Comparison of ENCODE assay signal across 1 cellular context in genomic region chr1:110524311-110525249, GRCh38.
A peak's percentile ranks its signal among the peaks of the same experiment; 100 is the strongest.
TF ChIP-seq lines count a peak whose summit lies in the region.

No MANE protein-coding gene starts in this region.

TF ChIP-seq in K562, 482 proteins besides CTCF, POLR2A, EP300 and RAD21 (continued from another document):
- TF ChIP-seq DEAF1 (CRISPR knock-in tag; IDR thresholded peaks at IDR 0.05) (peak; percentile 72), ARID2 (IDR thresholded peaks at IDR 0.05) (0 out of 2 replicates have a peak, but pooled peaks have one; percentile 67), ZNF311 (CRISPR knock-in tag; IDR thresholded peaks at IDR 0.05) (no peak), STAG1 (CRISPR knock-in tag; IDR thresholded peaks at IDR 0.05; ENCODE audit: borderline replicate concordance) (peak; percentile 81; the same call in 1 of the 2 replicates), MCM2 (IDR thresholded peaks at IDR 0.05; ENCODE audit: low read depth) (no peak), POLR3G (IDR thresholded peaks at IDR 0.05; ENCODE audit: extremely low read depth, insufficient read length, insufficient replicate concordance) (no peak), EP400 (IDR thresholded peaks at IDR 0.05) (no peak), KLF16 (IDR thresholded peaks at IDR 0.05) (0 out of 2 replicates have a peak, but pooled peaks have one; percentile 7), THRA (IDR thresholded peaks at IDR 0.05) (no peak), YY1 (IDR thresholded peaks at IDR 0.05; ENCODE audit: borderline replicate concordance in 1 of 3, control insufficient read depth in 1 of 3, extremely low read depth in 1 of 3, insufficient read depth in 3 of 3, insufficient read length in 1 of 3, insufficient replicate concordance in 2 of 3, low read depth in 1 of 3, low read length in 2 of 3) (peak in 1 of 3 experiments; percentile 16), CBFA2T3 (IDR thresholded peaks at IDR 0.05) (no peak), BHLHE40 (IDR thresholded peaks at IDR 0.05; ENCODE audit: low read length) (peak; percentile 8; the same call in 1 of the 2 replicates), ZNF24 (IDR thresholded peaks at IDR 0.05) (peak; percentile 94), E2F4 (CRISPR knock-in tag; IDR thresholded peaks at IDR 0.05; ENCODE audit: low read depth) (0 out of 2 replicates have a peak, but pooled peaks have one; percentile 13), POLR2AphosphoS5 (IDR thresholded peaks at IDR 0.05; ENCODE audit: control insufficient read depth, insufficient read depth, low read depth, low read length) (no peak), NR0B1 (IDR thresholded peaks at IDR 0.05; ENCODE audit: partially characterized antibody) (no peak), TEAD1 (CRISPR knock-in tag; IDR thresholded peaks at IDR 0.05) (no peak), CAMTA2 (CRISPR knock-in tag; conservative IDR thresholded peaks at IDR 0.05) (no peak), ATF7 (IDR thresholded peaks at IDR 0.05) (0 out of 2 replicates have a peak, but pooled peaks have one; percentile 16), ERF (CRISPR knock-in tag; IDR thresholded peaks at IDR 0.05) (no peak), RB1 (IDR thresholded peaks at IDR 0.05; ENCODE audit: low read depth) (peak; percentile 65), XRCC3 (IDR thresholded peaks at IDR 0.05) (no peak), SMC3 (conservative IDR thresholded peaks at IDR 0.05; ENCODE audit: insufficient read depth, low read depth, low read length) (peak; percentile 92), KDM2B (CRISPR knock-in tag; IDR thresholded peaks at IDR 0.05) (no peak), SLC30A9 (CRISPR knock-in tag; IDR thresholded peaks at IDR 0.05) (no peak), TOE1 (IDR thresholded peaks at IDR 0.05; ENCODE audit: borderline replicate concordance) (no peak), TOE1 (CRISPR knock-in tag; IDR thresholded peaks at IDR 0.05; ENCODE audit: borderline replicate concordance, low read depth) (no peak), NONO (IDR thresholded peaks at IDR 0.05; ENCODE audit: low read depth in 2 of 2, low read length in 1 of 2) (no peak), CTBP1 (IDR thresholded peaks at IDR 0.05; ENCODE audit: borderline replicate concordance) (peak; percentile 36; the same call in 1 of the 2 replicates)
